ENCODE assay signal across 10 cellular contexts in the genomic region with DNA sequence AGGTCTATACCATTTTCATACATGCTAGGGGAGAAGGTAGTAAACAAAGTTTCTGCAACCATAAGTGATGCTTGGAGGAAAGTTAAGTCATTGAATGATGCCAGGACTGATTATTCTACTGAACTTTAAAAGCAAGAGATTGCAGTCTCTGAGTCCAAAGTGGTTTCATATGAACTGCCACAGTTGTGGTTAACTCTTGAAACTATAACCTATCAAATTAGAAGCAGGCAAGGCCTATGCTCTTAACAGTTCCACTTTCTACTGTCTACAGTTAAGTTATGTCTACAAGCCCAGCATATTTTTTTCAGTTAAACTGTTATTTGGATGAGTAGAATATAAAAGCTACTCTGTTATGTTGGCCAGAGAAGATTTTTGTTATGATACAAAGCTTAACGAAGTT.
DNase-seq lines count a peak whose midpoint lies in the region; ATAC-seq lines count a peak whose summit lies in the region.
"Had no signal": no experiment of that assay in that cellular context is flagged by ENCODE, and none has a peak within 500 bp of the region (broad histone marks: within the 10 kb centered on the region; RNA-seq: fewer than 3 reads in every experiment).

No MANE protein-coding gene starts in this region.

- peak overlapping the region; percentile 52 for H3K27ac Mint-ChIP-seq in activated naive CD8-positive, alpha-beta T cell treated with anti-CD3 and anti-CD28 coated beads, Interleukin-2, amount 50 U/mL, for 24 hours

- no peaks in the 10 kb centered on the region for H3K27me3 Mint-ChIP-seq in activated naive CD8-positive, alpha-beta T cell treated with anti-CD3 and anti-CD28 coated beads, Interleukin-2, amount 50 U/mL, for 24 hours

- DNase-seq in activated naive CD8-positive, alpha-beta T cell treated with anti-CD3 and anti-CD28 coated beads, Interleukin-2, amount 50 U/mL, for 24 hours, result no peak
- DNase-seq in SW480 (ENCODE audit: low spot score), result no peak
- DNase-seq in NCI-H524 (lab: John Stamatoyannopoulos, UW), result no peak
- no peak for DNase-seq in stimulated activated CD4-positive, alpha-beta T cell treated with anti-CD3 and anti-CD28 coated beads, Interleukin-15, amount 100 ng/mL, for 24 hours
- DNase-seq: NCI-H1105 treated with DMSO at 0.1 percent for 48 hours, tibial artery had no signal

- H3K4me1 Mint-ChIP-seq in activated naive CD8-positive, alpha-beta T cell treated with anti-CD3 and anti-CD28 coated beads, Interleukin-2, amount 50 U/mL, for 24 hours, result peaks cover 22% of the 10 kb centered on the region

- no peaks in the 10 kb centered on the region for H3K9me3 Mint-ChIP-seq in activated naive CD8-positive, alpha-beta T cell treated with anti-CD3 and anti-CD28 coated beads, Interleukin-2, amount 50 U/mL, for 24 hours

- ATAC-seq in GM18511 (IDR thresholded peaks at IDR 0.05; ENCODE audit: unreplicated experiment) (peak; percentile 100), GM21447 (IDR thresholded peaks at IDR 0.05; ENCODE audit: unreplicated experiment) (peak; percentile 100), HG03378 (IDR thresholded peaks at IDR 0.05; ENCODE audit: unreplicated experiment) (peak; percentile 100), HG03139 (IDR thresholded peaks at IDR 0.05; ENCODE audit: unreplicated experiment) (no peak)
- ATAC-seq in activated naive CD8-positive, alpha-beta T cell treated with anti-CD3 and anti-CD28 coated beads, Interleukin-2, amount 50 U/mL, for 24 hours, result peak; percentile 100

- no peak overlapping the region for H3K4me3 Mint-ChIP-seq in activated naive CD8-positive, alpha-beta T cell treated with anti-CD3 and anti-CD28 coated beads, Interleukin-2, amount 50 U/mL, for 24 hours

- H3K36me3 Mint-ChIP-seq in activated naive CD8-positive, alpha-beta T cell treated with anti-CD3 and anti-CD28 coated beads, Interleukin-2, amount 50 U/mL, for 24 hours (ENCODE audit: low read depth), result peaks cover 15% of the 10 kb centered on the region
